Comparison of ENCODE assay signal across 31 cellular contexts in genomic region chr4:123090886-123091285, GRCh38.
"Had no signal": no experiment of that assay in that cellular context is flagged by ENCODE, and none has a peak within 500 bp of the region (broad histone marks: within the 10 kb centered on the region; RNA-seq: fewer than 3 reads in every experiment).

No MANE protein-coding gene starts in this region.

- ATAC-seq: natural killer cell; psoas muscle; right cardiac atrium; sciatic nerve; stimulated activated memory B cell treated with anti-CD40 and anti-IgM and Interleukin-4, amounts not matched to agents 10 μg/mL and 1 μg/mL and 100 μg/mL, for 72 hours; stimulated activated naive CD8-positive, alpha-beta T cell treated with anti-CD3 and anti-CD28 coated beads, Interleukin-15, amount 100 ng/mL, for 72 hours; stimulated activated naive CD8-positive, alpha-beta T cell treated with anti-CD3 and anti-CD28 coated beads, Interleukin-15, Interleukin-2, amounts not matched to agents 100 U/mL and 50 U/mL, for 24 hours; upper lobe of right lung had no signal

- H3K27me3 Mint-ChIP-seq: progenitor cell of endocrine pancreas; stimulated activated memory B cell treated with anti-CD40 and anti-IgM and Interleukin-4, amounts not matched to agents 10 μg/mL and 1 μg/mL and 100 μg/mL, for 72 hours; stimulated activated naive CD8-positive, alpha-beta T cell treated with anti-CD3 and anti-CD28 coated beads, Interleukin-15, amount 100 ng/mL, for 72 hours; type B pancreatic cell had no signal

- H3K36me3 ChIP-seq: neural progenitor cell, ovary, transverse colon, upper lobe of right lung, uterus had no signal

- H3K4me3 Mint-ChIP-seq: natural killer cell; nephron; neural progenitor cell; stimulated activated memory B cell treated with anti-CD40 and anti-IgM and Interleukin-4, amounts not matched to agents 10 μg/mL and 1 μg/mL and 100 μg/mL, for 72 hours; stimulated activated naive CD8-positive, alpha-beta T cell treated with anti-CD3 and anti-CD28 coated beads, Interleukin-15, amount 100 ng/mL, for 72 hours; type B pancreatic cell had no signal

- H3K36me3 Mint-ChIP-seq: natural killer cell had no signal

- H2AFZ ChIP-seq: neural progenitor cell, parathyroid adenoma had no signal

- H3K4me3 ChIP-seq: neural progenitor cell, ovary, psoas muscle, skin epidermis, smooth muscle cell, spleen, suprapubic skin, testis, tibial artery, transverse colon, upper lobe of right lung, uterus had no signal

- H3K79me2 ChIP-seq: parathyroid adenoma had no signal

- H3K27ac ChIP-seq: neural progenitor cell, ovary, parathyroid adenoma, psoas muscle, skin epidermis, spleen, suprapubic skin, testis, tibial artery, transverse colon, upper lobe of right lung, uterus had no signal

- H3K9me3 Mint-ChIP-seq: natural killer cell; stimulated activated memory B cell treated with anti-CD40 and anti-IgM and Interleukin-4, amounts not matched to agents 10 μg/mL and 1 μg/mL and 100 μg/mL, for 72 hours; stimulated activated naive CD8-positive, alpha-beta T cell treated with anti-CD3 and anti-CD28 coated beads, Interleukin-15, amount 100 ng/mL, for 72 hours had no signal

- DNase-seq: natural killer cell; occipital lobe; ovary; posterior cingulate gyrus; psoas muscle; right cardiac atrium; spleen; stimulated activated CD4-positive, alpha-beta T cell treated with anti-CD3 and anti-CD28 coated beads, Interleukin-12 subunit alpha, Interleukin-12 subunit beta, amount 100 ng/mL, for 4 hours; stimulated activated CD4-positive, alpha-beta T cell treated with anti-CD3 and anti-CD28 coated beads, Interleukin-1b, Interleukin-23, amount 100 ng/mL, for 48 hours; stimulated activated CD4-positive, alpha-beta T cell treated with anti-CD3 and anti-CD28 coated beads, Interleukin-4, amount 100 ng/mL, for 1 hour; stimulated activated CD4-positive, alpha-beta T cell treated with anti-CD3 and anti-CD28 coated beads, Interleukin-4, amount 100 ng/mL, for 4 hours; stimulated activated CD8-positive, alpha-beta memory T cell treated with anti-CD3 and anti-CD28 coated beads, Interleukin-4, amount 100 ng/mL, for 48 hours; stimulated activated naive CD4-positive, alpha-beta T cell; stimulated activated naive CD8-positive, alpha-beta T cell treated with anti-CD3 and anti-CD28 coated beads, Interleukin-15, amount 100 ng/mL, for 72 hours; stimulated activated naive CD8-positive, alpha-beta T cell treated with anti-CD3 and anti-CD28 coated beads, Interleukin-15, Interleukin-2, amounts not matched to agents 100 U/mL and 50 U/mL, for 24 hours; substantia nigra; testis; tibial artery; transverse colon; upper lobe of right lung; uterus had no signal

- H3K4me2 ChIP-seq: neural progenitor cell, smooth muscle cell had no signal

- H3K9ac ChIP-seq: neural progenitor cell, parathyroid adenoma had no signal

- H3K4me1 Mint-ChIP-seq: neural progenitor cell; stimulated activated memory B cell treated with anti-CD40 and anti-IgM and Interleukin-4, amounts not matched to agents 10 μg/mL and 1 μg/mL and 100 μg/mL, for 72 hours; stimulated activated naive CD8-positive, alpha-beta T cell treated with anti-CD3 and anti-CD28 coated beads, Interleukin-15, amount 100 ng/mL, for 72 hours had no signal

- H3K4me1 ChIP-seq: neural progenitor cell, parathyroid adenoma, psoas muscle, suprapubic skin, testis, tibial artery, transverse colon, upper lobe of right lung, uterus had no signal

- H3K9me3 ChIP-seq: psoas muscle, testis, transverse colon, upper lobe of right lung, uterus had no signal

- H3K27me3 ChIP-seq: neural progenitor cell, ovary, spleen, suprapubic skin, testis, tibial artery, transverse colon, upper lobe of right lung, uterus had no signal
